21 cellular contexts compared by ENCODE assay signal in the genomic region with DNA sequence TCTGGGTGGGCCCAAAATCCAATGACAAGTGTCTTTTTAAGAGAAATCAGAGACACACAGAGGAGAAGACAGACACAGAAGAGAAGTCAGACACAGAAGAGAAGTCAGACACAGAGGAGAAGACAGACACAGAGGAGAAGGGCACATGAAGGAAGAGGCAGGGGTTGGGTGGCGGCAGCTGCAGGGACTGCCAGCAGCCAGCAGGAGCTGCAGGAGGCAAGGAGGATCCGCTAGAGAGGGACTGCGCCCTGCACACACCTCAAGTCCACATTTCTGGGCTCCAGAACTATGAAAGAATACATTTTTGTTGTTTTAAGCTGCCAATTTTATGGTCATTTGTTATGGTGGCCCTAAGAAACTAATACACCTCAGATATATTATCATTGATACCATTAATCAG.
"Had no signal": no experiment of that assay in that cellular context is flagged by ENCODE, and none has a peak within 500 bp of the region (broad histone marks: within the 10 kb centered on the region; RNA-seq: fewer than 3 reads in every experiment).

No MANE protein-coding gene starts in this region.

- FAIRE-seq: TTC549, urothelium cell line had no signal

- H3K36me3 ChIP-seq: cardiac muscle cell, left ventricle myocardium inferior, tibial artery had no signal

- DNase-seq: activated B cell treated with CpG ODN at 0.5 μM for 24 hours; activated CD4-positive, alpha-beta memory T cell treated with anti-CD3 and anti-CD28 coated beads for 36 hours; activated CD4-positive, alpha-beta T cell treated with anti-CD3 and anti-CD28 coated beads for 4 hours; activated naive CD8-positive, alpha-beta T cell treated with anti-CD3 and anti-CD28 coated beads, Interleukin-2, amount 10 ng/mL, durations not matched to agents 7 days and 5 days; activated T-cell treated with anti-CD3 and anti-CD28 coated beads for 4 hours; amygdala; foreskin keratinocyte; kidney glomerular epithelial cell; left ventricle myocardium inferior; mammary epithelial cell; stimulated activated CD4-positive, alpha-beta T cell treated with anti-CD3 and anti-CD28 coated beads, Interleukin-2, amount 100 ng/mL, for 24 hours; stimulated activated naive CD8-positive, alpha-beta T cell treated with anti-CD3 and anti-CD28 coated beads, Interleukin-15, Interleukin-2, amounts not matched to agents 100 U/mL and 50 U/mL, for 24 hours; substantia nigra; tibial artery had no signal

- H3K9me3 Mint-ChIP-seq: activated B cell treated with CpG ODN at 0.5 μM for 24 hours; activated CD4-positive, alpha-beta memory T cell treated with anti-CD3 and anti-CD28 coated beads for 36 hours; activated naive CD8-positive, alpha-beta T cell treated with anti-CD3 and anti-CD28 coated beads, Interleukin-2, amount 10 ng/mL, durations not matched to agents 7 days and 5 days; activated T-helper 1 cell treated with anti-CD3 and anti-CD28 coated beads, Interleukin-12 subunit alpha, Interleukin-12 subunit beta, Interleukin-2, Interleukin-4 antibody, amounts not matched to agents 30 ng/mL and 10 ng/mL and 1 ng/mL, durations not matched to agents 14 hours and 24 hours and 36 hours had no signal

- H3K4me1 Mint-ChIP-seq: activated B cell treated with CpG ODN at 0.5 μM for 24 hours; activated naive CD8-positive, alpha-beta T cell treated with anti-CD3 and anti-CD28 coated beads, Interleukin-2, amount 10 ng/mL, durations not matched to agents 7 days and 5 days had no signal

- H3K27ac Mint-ChIP-seq: activated B cell treated with CpG ODN at 0.5 μM for 24 hours; activated CD4-positive, alpha-beta memory T cell treated with anti-CD3 and anti-CD28 coated beads for 36 hours; activated naive CD8-positive, alpha-beta T cell treated with anti-CD3 and anti-CD28 coated beads, Interleukin-2, amount 10 ng/mL, durations not matched to agents 7 days and 5 days; activated T-helper 1 cell treated with anti-CD3 and anti-CD28 coated beads, Interleukin-12 subunit alpha, Interleukin-12 subunit beta, Interleukin-2, Interleukin-4 antibody, amounts not matched to agents 30 ng/mL and 10 ng/mL and 1 ng/mL, durations not matched to agents 14 hours and 24 hours and 36 hours; progenitor cell of endocrine pancreas had no signal

- H3K36me3 Mint-ChIP-seq: activated CD4-positive, alpha-beta memory T cell treated with anti-CD3 and anti-CD28 coated beads for 36 hours; activated naive CD8-positive, alpha-beta T cell treated with anti-CD3 and anti-CD28 coated beads, Interleukin-2, amount 10 ng/mL, durations not matched to agents 7 days and 5 days had no signal

- H3K27me3 Mint-ChIP-seq: activated B cell treated with CpG ODN at 0.5 μM for 24 hours; activated CD4-positive, alpha-beta memory T cell treated with anti-CD3 and anti-CD28 coated beads for 36 hours; activated naive CD8-positive, alpha-beta T cell treated with anti-CD3 and anti-CD28 coated beads, Interleukin-2, amount 10 ng/mL, durations not matched to agents 7 days and 5 days had no signal

- H3K79me2 ChIP-seq: hepatocyte had no signal

- H3K9me3 ChIP-seq: left ventricle myocardium inferior, tibial artery had no signal

- H3K4me1 ChIP-seq: foreskin keratinocyte, left ventricle myocardium inferior, tibial artery had no signal

- H3K27me3 ChIP-seq: cardiac muscle cell, foreskin keratinocyte, hepatocyte, tibial artery had no signal

- H2AFZ ChIP-seq: hepatocyte had no signal

- ATAC-seq: foreskin keratinocyte; stimulated activated naive CD8-positive, alpha-beta T cell treated with anti-CD3 and anti-CD28 coated beads, Interleukin-15, Interleukin-2, amounts not matched to agents 100 U/mL and 50 U/mL, for 24 hours had no signal

- H3K4me3 ChIP-seq: cardiac muscle cell, hepatocyte, left ventricle myocardium inferior, tibial artery had no signal

- H3K4me3 Mint-ChIP-seq: activated B cell treated with CpG ODN at 0.5 μM for 24 hours; activated CD4-positive, alpha-beta memory T cell treated with anti-CD3 and anti-CD28 coated beads for 36 hours; activated naive CD8-positive, alpha-beta T cell treated with anti-CD3 and anti-CD28 coated beads, Interleukin-2, amount 10 ng/mL, durations not matched to agents 7 days and 5 days; activated T-helper 1 cell treated with anti-CD3 and anti-CD28 coated beads, Interleukin-12 subunit alpha, Interleukin-12 subunit beta, Interleukin-2, Interleukin-4 antibody, amounts not matched to agents 30 ng/mL and 10 ng/mL and 1 ng/mL, durations not matched to agents 14 hours and 24 hours and 36 hours had no signal

- H3K4me2 ChIP-seq: hepatocyte had no signal

- H3K27ac ChIP-seq: cardiac muscle cell, epithelial cell of prostate, foreskin keratinocyte, hepatocyte, left ventricle myocardium inferior, tibial artery had no signal
